Comparison of ENCODE assay signal across 10 cellular contexts in the genomic region with DNA sequence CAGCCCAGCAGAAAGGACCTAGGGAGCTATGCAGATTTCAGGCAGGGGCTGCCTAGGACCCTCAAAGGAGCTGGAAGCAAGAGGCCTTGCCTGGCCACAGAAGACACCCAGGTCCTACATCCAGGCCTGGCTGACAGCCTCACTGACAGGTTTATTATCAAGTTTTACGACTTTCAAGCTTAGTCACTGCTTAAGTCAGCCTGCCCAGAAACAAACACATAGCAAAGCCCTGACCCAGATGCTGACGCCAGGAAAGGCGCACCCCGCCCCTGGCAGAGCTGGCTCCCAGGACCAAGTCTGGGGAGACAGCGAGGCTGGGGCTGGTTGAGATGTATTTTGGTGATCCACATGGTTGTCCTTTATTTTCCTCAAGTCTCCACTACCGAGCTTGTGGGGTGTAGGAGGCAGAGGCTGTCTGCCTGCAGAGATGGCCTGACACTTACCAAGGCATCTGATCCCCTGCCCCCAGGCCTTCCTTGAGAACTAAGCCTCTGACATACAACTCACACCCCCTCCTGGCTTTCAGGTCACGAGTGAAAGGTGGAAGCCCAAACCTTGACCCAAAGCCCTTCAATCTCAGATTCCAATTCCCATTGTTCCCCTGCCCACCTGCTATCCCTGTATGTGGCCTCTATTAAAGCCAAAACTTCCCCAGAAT.
A peak's percentile ranks its signal among the peaks of the same experiment; 100 is the strongest.
DNase-seq lines count a peak whose midpoint lies in the region; ATAC-seq and TF ChIP-seq lines count a peak whose summit lies in the region.
"Had no signal": no experiment of that assay in that cellular context is flagged by ENCODE, and none has a peak within 500 bp of the region (broad histone marks: within the 10 kb centered on the region; RNA-seq: fewer than 3 reads in every experiment).

No MANE protein-coding gene starts in this region.

- intact Hi-C loops in colonic mucosa (cut with DNase I), result no loop called here

- H3K36me3 ChIP-seq in colonic mucosa, result no peaks in the 10 kb centered on the region

- ATAC-seq in HG02610 (IDR thresholded peaks at IDR 0.05; ENCODE audit: unreplicated experiment), result no peak
- ATAC-seq: left lobe of liver had no signal

- H3K4me3 Mint-ChIP-seq in immature natural killer cell, result no peak overlapping the region
- H3K4me3 Mint-ChIP-seq: IgD-negative memory B cell had no signal

- H3K27ac ChIP-seq in colonic mucosa, result peak overlapping the region; percentile 32

- no peaks in the 10 kb centered on the region for H3K36me3 Mint-ChIP-seq in immature natural killer cell
- H3K36me3 Mint-ChIP-seq: IgD-negative memory B cell had no signal

- TF ChIP-seq CTCF in AG09309 (IDR thresholded peaks at IDR 0.05; ENCODE audit: control insufficient read depth, insufficient read depth, low read depth, low read length, missing control alignments), result no peak
- no peak for TF ChIP-seq CTCF in colonic mucosa (IDR thresholded peaks at IDR 0.05)

- H3K9me3 Mint-ChIP-seq in immature natural killer cell, result no peaks in the 10 kb centered on the region
- H3K9me3 Mint-ChIP-seq: IgD-negative memory B cell had no signal

- no peaks in the 10 kb centered on the region for H3K27me3 ChIP-seq in colonic mucosa

- H3K4me1 Mint-ChIP-seq in immature natural killer cell, result no peaks in the 10 kb centered on the region
- H3K4me1 Mint-ChIP-seq: IgD-negative memory B cell had no signal

- H3K4me3 ChIP-seq in AG09309 (ENCODE audit: control insufficient read depth, low read depth, low read length), result no peak overlapping the region
- H3K4me3 ChIP-seq in colonic mucosa, result no peak overlapping the region

- no peak overlapping the region for H3K27ac Mint-ChIP-seq in immature natural killer cell
- H3K27ac Mint-ChIP-seq: IgD-negative memory B cell had no signal

- peak overlapping the region in 1 of 2 donors; percentile 14 for H3K9ac ChIP-seq in colonic mucosa (ENCODE audit: low read depth in 2 of 2, low read length in 2 of 2)

- H3K27me3 Mint-ChIP-seq in immature natural killer cell (ENCODE audit: low read depth in 3 of 3), result peaks cover 1 to 9% (median 4%) of the 10 kb centered on the region in 3 donors

- H3K9me3 ChIP-seq in colonic mucosa, result no peaks in the 10 kb centered on the region

- DNase-seq in AG09309 (ENCODE audit: low read depth) (peak; percentile 97), LoVo (ENCODE audit: low spot score) (peak; percentile 85), colonic mucosa (peak; percentile 67), myocyte (ENCODE audit: low read depth) (peak; percentile 44), D341Med (ENCODE audit: low spot score) (no peak), NCI-H2081 (lab: John Stamatoyannopoulos, UW) (no peak), immature natural killer cell (no peak)

- H3K4me1 ChIP-seq in colonic mucosa, result no peaks in the 10 kb centered on the region

Comparison
In these comparisons a context has a peak if more than half of its experiments do, and no peak if none do; other contexts are left out.
1. DNase-seq: peak in AG09309 (single experiment), LoVo (single experiment), colonic mucosa (single experiment) and myocyte (single experiment); none in D341Med (single experiment), NCI-H2081 (0 of 2) and immature natural killer cell (0 of 3).